Comparison of ENCODE assay signal across 8 cellular contexts in genomic region chr16:726438-727290, GRCh38. TPM values are rescaled to one million over a fixed set of nuclear protein-coding genes. Genes with fewer than 3 reads are reported as not detected.
DNase-seq lines count a peak whose midpoint lies in the region; TF ChIP-seq lines count a peak whose summit lies in the region.

TSS of gene CCDC78 (minus strand) at chr16:726443. CDS start at chr16:726367, 76 bp downstream.
A gene with protein sequence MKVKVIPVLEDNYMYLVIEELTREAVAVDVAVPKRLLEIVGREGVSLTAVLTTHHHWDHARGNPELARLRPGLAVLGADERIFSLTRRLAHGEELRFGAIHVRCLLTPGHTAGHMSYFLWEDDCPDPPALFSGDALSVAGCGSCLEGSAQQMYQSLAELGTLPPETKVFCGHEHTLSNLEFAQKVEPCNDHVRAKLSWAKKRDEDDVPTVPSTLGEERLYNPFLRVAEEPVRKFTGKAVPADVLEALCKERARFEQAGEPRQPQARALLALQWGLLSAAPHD (plus strand): TSS chr16:727106. CDS start chr16:727510, 404 bp downstream.

- TF ChIP-seq CTCF in NB4 (IDR thresholded peaks at IDR 0.05; ENCODE audit: low read depth, low read length) = no peak
- TF ChIP-seq CTCF in epithelial cell of proximal tubule (conservative IDR thresholded peaks at IDR 0.05; ENCODE audit: low read depth, low read length) = no peak

- H3K4me3 ChIP-seq in NB4 (ENCODE audit: low read depth, low read length) (peak within 1 kb of the TSS; percentile 69), epithelial cell of proximal tubule (ENCODE audit: low read depth, low read length) (peak within 1 kb of the TSS; percentile 81), muscle layer of duodenum (ENCODE audit: low read depth in 1 of 2, low read length in 2 of 2) (peak within 1 kb of the TSS; percentile 16 to 66)

- H3K36me3 ChIP-seq in muscle layer of duodenum (ENCODE audit: control insufficient read depth in 1 of 2, insufficient read depth in 2 of 2, low read length in 2 of 2) = peaks cover 0 to 12% of the 10 kb centered on the region in 2 donors

- TF ChIP-seq POLR2A in NB4 (IDR thresholded peaks at IDR 0.05; ENCODE audit: extremely low read depth, insufficient read length) = no peak

- peaks cover 0 to 28% of the 10 kb centered on the region in 2 donors for H3K4me1 ChIP-seq in muscle layer of duodenum (ENCODE audit: control insufficient read depth in 1 of 2, insufficient read depth in 2 of 2, low read length in 2 of 2)

- H3K27ac ChIP-seq in muscle layer of duodenum (ENCODE audit: low read length) (no peak within 1 kb of the TSS), substantia nigra (ENCODE audit: low read depth, low read length, poor library complexity, severe bottlenecking) (peak within 1 kb of the TSS; percentile 75)

- DNase-seq in NCI-H524 (lab: John Stamatoyannopoulos, UW) (peak; percentile 42 to 76), NCI-H524 treated with DMSO at 0.1 percent for 48 hours (lab: John Stamatoyannopoulos, UW) (no peak), NB4 (ENCODE audit: low read depth) (peak; percentile 80), epithelial cell of proximal tubule (ENCODE audit: low read depth) (no peak), substantia nigra (lab: John Stamatoyannopoulos, UW) (peak in 45 of 49 donors; percentile 28 to 89 (median 56)), mesenteric fat pad (ENCODE audit: low spot score) (no peak)
- peak; percentile 88 for DNase-seq in activated CD8-positive, alpha-beta memory T cell treated with anti-CD3 and anti-CD28 coated beads, Interleukin-2, amount 50 U/mL, for 48 hours

- no peaks in the 10 kb centered on the region for H3K9me3 ChIP-seq in muscle layer of duodenum (ENCODE audit: control insufficient read depth in 1 of 2, low read length in 2 of 2)

- peaks cover 8% of the 10 kb centered on the region for H3K27me3 ChIP-seq in muscle layer of duodenum (ENCODE audit: low read depth, low read length)

RNA-seq across cellular contexts. Expression of gene CCDC78, which starts in this region (rescaled TPM):
- total RNA-seq in epithelial cell of proximal tubule = 1.9 and 4.9 TPM in 2 replicates
- 1.0 TPM for total RNA-seq in mesenteric fat pad

RNA-seq across cellular contexts. Expression of the second gene that starts in this region (rescaled TPM):
- total RNA-seq in epithelial cell of proximal tubule (15.5 and 16.3 TPM in 2 replicates), mesenteric fat pad (7.4 TPM)

Comparison
In these comparisons a context has a peak if more than half of its experiments do, and no peak if none do; other contexts are left out.
1. DNase-seq: peak in NCI-H524 (2 of 2), NB4 (single experiment), activated CD8-positive, alpha-beta memory T cell treated with anti-CD3 and anti-CD28 coated beads, Interleukin-2, amount 50 U/mL, for 48 hours (single experiment) and substantia nigra (45 of 49); none in NCI-H524 treated with DMSO at 0.1 percent for 48 hours (single experiment), epithelial cell of proximal tubule (single experiment) and mesenteric fat pad (single experiment).
2. Peak in every context shown above with its lines, with median percentiles within 50 percentile points of each other: H3K4me3 ChIP-seq.